1 cellular context compared by ENCODE assay signal in genomic region chr21:38824124-38824822, GRCh38.
TF ChIP-seq lines count a peak whose summit lies in the region.

No MANE protein-coding gene starts in this region.

TF ChIP-seq in HepG2, 621 proteins besides CTCF, POLR2A, EP300 and RAD21 (continued from another document and continues in another):
- TF ChIP-seq KIAA2018 (CRISPR knock-in tag; IDR thresholded peaks at IDR 0.05; ENCODE audit: borderline replicate concordance) (no peak), NCOR1 (IDR thresholded peaks at IDR 0.05; ENCODE audit: borderline replicate concordance, low read length) (peak; percentile 90; the same call in 1 of the 2 replicates), ZBTB33 (CRISPR knock-in tag; IDR thresholded peaks at IDR 0.05) (no peak), DMAP1 (CRISPR knock-in tag; IDR thresholded peaks at IDR 0.05) (peak; percentile 64), NR2F2 (IDR thresholded peaks at IDR 0.05; ENCODE audit: borderline replicate concordance, low read depth) (peak; percentile 86), ADNP (CRISPR knock-in tag; IDR thresholded peaks at IDR 0.05) (no peak), FOSL2 (CRISPR knock-in tag; IDR thresholded peaks at IDR 0.05) (peak; percentile 93), ZC3H13 (CRISPR knock-in tag; IDR thresholded peaks at IDR 0.05) (no peak; the same call in none of the 2 replicates), KAT8 (CRISPR knock-in tag; IDR thresholded peaks at IDR 0.05) (peak; percentile 59; the same call in 1 of the 2 replicates), ZNF441 (CRISPR knock-in tag; IDR thresholded peaks at IDR 0.05; ENCODE audit: borderline replicate concordance) (0 out of 2 replicates have a peak, but pooled peaks have one; percentile 42), ZNF225 (CRISPR knock-in tag; IDR thresholded peaks at IDR 0.05) (no peak), MATR3 (CRISPR knock-in tag; IDR thresholded peaks at IDR 0.05) (no peak), ZNF574 (CRISPR knock-in tag; IDR thresholded peaks at IDR 0.05) (peak; percentile 71), TP53 (CRISPR knock-in tag; conservative IDR thresholded peaks at IDR 0.05) (no peak), FOXA3 (CRISPR knock-in tag; IDR thresholded peaks at IDR 0.05) (peak; percentile 88), MBD4 (IDR thresholded peaks at IDR 0.05; ENCODE audit: borderline replicate concordance, low read length) (peak; percentile 78), ZNF431 (CRISPR knock-in tag; IDR thresholded peaks at IDR 0.05; ENCODE audit: borderline replicate concordance, low read depth) (no peak), KLF11 (CRISPR knock-in tag; IDR thresholded peaks at IDR 0.05) (no peak), ZNF317 (CRISPR knock-in tag; IDR thresholded peaks at IDR 0.05) (peak; percentile 58; the same call in 1 of the 2 replicates), ZMAT5 (CRISPR knock-in tag; IDR thresholded peaks at IDR 0.05; ENCODE audit: borderline replicate concordance, low read depth) (no peak), ZBED4 (CRISPR knock-in tag; IDR thresholded peaks at IDR 0.05; ENCODE audit: borderline replicate concordance) (peak; percentile 19; the same call in 1 of the 2 replicates), ARNTL (CRISPR knock-in tag; IDR thresholded peaks at IDR 0.05) (0 out of 2 replicates have a peak, but pooled peaks have one; percentile 65), TRIM24 (CRISPR knock-in tag; IDR thresholded peaks at IDR 0.05) (peak; percentile 71; the same call in 1 of the 2 replicates), HOXA3 (CRISPR knock-in tag; IDR thresholded peaks at IDR 0.05) (peak; percentile 79), NR0B2 (CRISPR knock-in tag; IDR thresholded peaks at IDR 0.05) (no peak), MEIS2 (CRISPR knock-in tag; IDR thresholded peaks at IDR 0.05) (peak; percentile 86), GLMP (CRISPR knock-in tag; IDR thresholded peaks at IDR 0.05; ENCODE audit: borderline replicate concordance) (no peak)
